In the genomic region with DNA sequence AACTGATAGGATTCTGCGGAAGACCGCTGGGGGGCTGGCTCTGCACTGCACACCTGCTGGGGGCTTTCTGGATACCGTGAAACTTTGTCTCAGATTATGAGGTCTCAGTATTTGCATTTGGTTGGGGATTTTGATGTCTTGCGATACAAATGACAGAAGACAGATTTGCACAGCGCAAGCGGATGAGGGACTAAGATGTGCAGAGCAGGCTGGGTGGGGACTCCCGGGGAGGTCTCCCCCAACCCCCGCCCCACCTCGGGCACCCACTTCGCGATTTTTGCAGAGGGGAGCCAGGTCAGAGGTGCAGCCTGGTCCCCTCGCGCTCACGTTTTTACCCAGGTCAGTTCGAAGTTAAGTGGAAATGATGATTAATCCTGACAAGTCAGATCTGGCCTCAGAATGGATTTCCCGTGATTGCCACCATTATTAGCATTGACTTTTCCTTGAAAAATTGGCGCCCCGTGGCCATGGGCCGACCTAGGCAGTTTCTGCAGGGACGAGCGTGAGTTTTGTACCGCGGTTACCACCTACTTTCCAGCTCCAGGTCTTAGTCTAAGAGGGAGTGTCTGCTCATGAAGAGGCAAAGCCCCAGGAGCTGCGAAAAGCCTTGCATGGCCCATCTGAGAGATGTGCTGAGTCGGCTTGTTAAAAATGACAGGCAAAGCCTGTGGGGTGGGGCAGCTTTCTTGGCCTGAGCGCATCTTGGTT, we compare ENCODE assay signal across 1 cellular context.
TF ChIP-seq lines count a peak whose summit lies in the region.

No MANE protein-coding gene starts in this region.

TF ChIP-seq in WTC11, 78 proteins besides CTCF, POLR2A, EP300 and RAD21 (continued from another document):
- TF ChIP-seq, protein P1, sequence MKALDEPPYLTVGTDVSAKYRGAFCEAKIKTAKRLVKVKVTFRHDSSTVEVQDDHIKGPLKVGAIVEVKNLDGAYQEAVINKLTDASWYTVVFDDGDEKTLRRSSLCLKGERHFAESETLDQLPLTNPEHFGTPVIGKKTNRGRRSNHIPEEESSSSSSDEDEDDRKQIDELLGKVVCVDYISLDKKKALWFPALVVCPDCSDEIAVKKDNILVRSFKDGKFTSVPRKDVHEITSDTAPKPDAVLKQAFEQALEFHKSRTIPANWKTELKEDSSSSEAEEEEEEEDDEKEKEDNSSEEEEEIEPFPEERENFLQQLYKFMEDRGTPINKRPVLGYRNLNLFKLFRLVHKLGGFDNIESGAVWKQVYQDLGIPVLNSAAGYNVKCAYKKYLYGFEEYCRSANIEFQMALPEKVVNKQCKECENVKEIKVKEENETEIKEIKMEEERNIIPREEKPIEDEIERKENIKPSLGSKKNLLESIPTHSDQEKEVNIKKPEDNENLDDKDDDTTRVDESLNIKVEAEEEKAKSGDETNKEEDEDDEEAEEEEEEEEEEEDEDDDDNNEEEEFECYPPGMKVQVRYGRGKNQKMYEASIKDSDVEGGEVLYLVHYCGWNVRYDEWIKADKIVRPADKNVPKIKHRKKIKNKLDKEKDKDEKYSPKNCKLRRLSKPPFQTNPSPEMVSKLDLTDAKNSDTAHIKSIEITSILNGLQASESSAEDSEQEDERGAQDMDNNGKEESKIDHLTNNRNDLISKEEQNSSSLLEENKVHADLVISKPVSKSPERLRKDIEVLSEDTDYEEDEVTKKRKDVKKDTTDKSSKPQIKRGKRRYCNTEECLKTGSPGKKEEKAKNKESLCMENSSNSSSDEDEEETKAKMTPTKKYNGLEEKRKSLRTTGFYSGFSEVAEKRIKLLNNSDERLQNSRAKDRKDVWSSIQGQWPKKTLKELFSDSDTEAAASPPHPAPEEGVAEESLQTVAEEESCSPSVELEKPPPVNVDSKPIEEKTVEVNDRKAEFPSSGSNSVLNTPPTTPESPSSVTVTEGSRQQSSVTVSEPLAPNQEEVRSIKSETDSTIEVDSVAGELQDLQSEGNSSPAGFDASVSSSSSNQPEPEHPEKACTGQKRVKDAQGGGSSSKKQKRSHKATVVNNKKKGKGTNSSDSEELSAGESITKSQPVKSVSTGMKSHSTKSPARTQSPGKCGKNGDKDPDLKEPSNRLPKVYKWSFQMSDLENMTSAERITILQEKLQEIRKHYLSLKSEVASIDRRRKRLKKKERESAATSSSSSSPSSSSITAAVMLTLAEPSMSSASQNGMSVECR (CRISPR knock-in tag; IDR thresholded peaks at IDR 0.05; ENCODE audit: borderline replicate concordance), result no peak
- TF ChIP-seq NR3C1 (CRISPR knock-in tag; conservative IDR thresholded peaks at IDR 0.05; ENCODE audit: low read depth), result no peak
